Comparison of ENCODE assay signal across 8 cellular contexts in genomic region chr16:578870-579405, GRCh38. TPM values are rescaled to one million over a fixed set of nuclear protein-coding genes. Genes with fewer than 3 reads are reported as not detected.
DNase-seq lines count a peak whose midpoint lies in the region; ATAC-seq, FAIRE-seq and TF ChIP-seq lines count a peak whose summit lies in the region.

No MANE protein-coding gene starts in this region.

- POLR2A ChIA-PET in activated CD8-positive, alpha-beta T cell treated with anti-CD3 and anti-CD28 coated beads, Interleukin-2, amount 10 ng/mL, durations not matched to agents 7 days and 5 days (lab: Charles Lee): no interaction called here

- no peaks in the 10 kb centered on the region for H3K4me1 ChIP-seq in thoracic aorta (ENCODE audit: control insufficient read depth in 1 of 2, low read depth in 2 of 2)

- FAIRE-seq in GM12892 (lab: Jason Lieb, UNC): peak; percentile 92

- TF ChIP-seq CTCF in nephron (IDR thresholded peaks at IDR 0.05; ENCODE audit: unreplicated experiment in 3 of 3) (peak; percentile 58 to 76 (median 74)), thoracic aorta (IDR thresholded peaks at IDR 0.05) (peak; percentile 58)

- H3K36me3 ChIP-seq in thoracic aorta: no peaks in the 10 kb centered on the region

- CTCF ChIA-PET in activated CD8-positive, alpha-beta T cell treated with anti-CD3 and anti-CD28 coated beads, Interleukin-2, amount 10 ng/mL, durations not matched to agents 7 days and 5 days (lab: Charles Lee): interaction anchor here (0.7 to 1.1 kb wide), 4 partner anchors 10 to 70 kb away, joined by 3 to 6 read pairs (median 3); partner anchors contain the start of gene WDR90

- no peak overlapping the region for H3K4me3 Mint-ChIP-seq in activated CD8-positive, alpha-beta T cell treated with anti-CD3 and anti-CD28 coated beads, Interleukin-2, amount 10 ng/mL, durations not matched to agents 7 days and 5 days
- H3K4me3 Mint-ChIP-seq in nephron: no peak overlapping the region

- H3K27ac ChIP-seq in thoracic aorta: no peak overlapping the region

- no peaks in the 10 kb centered on the region for H3K9me3 ChIP-seq in thoracic aorta

- no peaks in the 10 kb centered on the region for H3K9me3 Mint-ChIP-seq in activated CD8-positive, alpha-beta T cell treated with anti-CD3 and anti-CD28 coated beads, Interleukin-2, amount 10 ng/mL, durations not matched to agents 7 days and 5 days (ENCODE audit: insufficient read depth)
- no peaks in the 10 kb centered on the region for H3K9me3 Mint-ChIP-seq in nephron

- no peaks in the 10 kb centered on the region for H3K27me3 Mint-ChIP-seq in activated CD8-positive, alpha-beta T cell treated with anti-CD3 and anti-CD28 coated beads, Interleukin-2, amount 10 ng/mL, durations not matched to agents 7 days and 5 days (ENCODE audit: low read depth)
- no peaks in the 10 kb centered on the region for H3K27me3 Mint-ChIP-seq in nephron (ENCODE audit: low read depth)

- peak; percentile 90 for ATAC-seq in activated CD8-positive, alpha-beta T cell treated with anti-CD3 and anti-CD28 coated beads, Interleukin-2, amount 10 ng/mL, durations not matched to agents 7 days and 5 days
- peak; percentile 72 for ATAC-seq in esophagus mucosa
- no peak for ATAC-seq in thoracic aorta (ENCODE audit: insufficient number of reproducible peaks, low FRiP score, low read depth)
- ATAC-seq in HG02678 (IDR thresholded peaks at IDR 0.05; ENCODE audit: unreplicated experiment): no peak

- H3K4me3 ChIP-seq in thoracic aorta: no peak overlapping the region

- no peak overlapping the region for H3K27ac Mint-ChIP-seq in activated CD8-positive, alpha-beta T cell treated with anti-CD3 and anti-CD28 coated beads, Interleukin-2, amount 10 ng/mL, durations not matched to agents 7 days and 5 days
- no peak overlapping the region for H3K27ac Mint-ChIP-seq in nephron

- no peaks in the 10 kb centered on the region for H3K27me3 ChIP-seq in thoracic aorta (replicated peaks; ENCODE audit: insufficient read depth)

- TF ChIP-seq POLR2A in GM12892 (IDR thresholded peaks at IDR 0.05; ENCODE audit: low read depth, low read length): no peak

- DNase-seq in GM12892 (ENCODE audit: insufficient read length) (peak; percentile 91), NCI-H1930 (lab: John Stamatoyannopoulos, UW) (peak; percentile 32 to 45), thoracic aorta (ENCODE audit: low spot score) (no peak), cerebellar nuclear complex (lab: John Stamatoyannopoulos, UW) (no peak)
- peak; percentile 74 for DNase-seq in activated CD8-positive, alpha-beta T cell treated with anti-CD3 and anti-CD28 coated beads, Interleukin-2, amount 10 ng/mL, durations not matched to agents 7 days and 5 days

- no peaks in the 10 kb centered on the region for H3K36me3 Mint-ChIP-seq in activated CD8-positive, alpha-beta T cell treated with anti-CD3 and anti-CD28 coated beads, Interleukin-2, amount 10 ng/mL, durations not matched to agents 7 days and 5 days (ENCODE audit: low read depth)
- no peaks in the 10 kb centered on the region for H3K36me3 Mint-ChIP-seq in nephron (ENCODE audit: low read depth)

- H3K4me1 Mint-ChIP-seq in activated CD8-positive, alpha-beta T cell treated with anti-CD3 and anti-CD28 coated beads, Interleukin-2, amount 10 ng/mL, durations not matched to agents 7 days and 5 days (ENCODE audit: low read depth): peaks cover 5% of the 10 kb centered on the region
- no peaks in the 10 kb centered on the region for H3K4me1 Mint-ChIP-seq in nephron

RNA-seq across cellular contexts. Expression of gene PIGQ, which starts 9.2 kb away (rescaled TPM):
- polyA plus RNA-seq in GM12892 (2012; ENCODE audit: missing spikeins): 5.1 TPM
- 10 to 100 TPM; 41.2 to 43.0 TPM for total RNA-seq in activated CD8-positive, alpha-beta T cell treated with anti-CD3 and anti-CD28 coated beads, Interleukin-2, amount 10 ng/mL, durations not matched to agents 7 days and 5 days
- 21.0 TPM for total RNA-seq in esophagus mucosa
- 10 to 100 TPM; 54.2 to 80.1 TPM for total RNA-seq in thoracic aorta

RNA-seq across cellular contexts. Expression of gene RAB40C, which starts 10.9 kb away (rescaled TPM):
- polyA plus RNA-seq in GM12892 (2012; ENCODE audit: missing spikeins): 2.5 TPM
- 10 to 100 TPM; 13.1 to 15.0 TPM for total RNA-seq in activated CD8-positive, alpha-beta T cell treated with anti-CD3 and anti-CD28 coated beads, Interleukin-2, amount 10 ng/mL, durations not matched to agents 7 days and 5 days
- total RNA-seq in esophagus mucosa (15.5 TPM), thoracic aorta (10 to 100 TPM; 19.0 to 25.9 TPM)

RNA-seq across cellular contexts. Expression of gene NHLRC4, which starts 12.1 kb away (rescaled TPM):
- polyA plus RNA-seq in GM12892 (2012; ENCODE audit: missing spikeins): 0.28 TPM
- total RNA-seq in activated CD8-positive, alpha-beta T cell treated with anti-CD3 and anti-CD28 coated beads, Interleukin-2, amount 10 ng/mL, durations not matched to agents 7 days and 5 days: 1 to 10 TPM; 1.6 TPM
- total RNA-seq in esophagus mucosa: 0.12 TPM
- 1 to 10 TPM; 2.0 to 3.2 TPM for total RNA-seq in thoracic aorta

RNA-seq across cellular contexts. Expression of gene PRR35, which starts 18.7 kb away (rescaled TPM):
- polyA plus RNA-seq in GM12892 (2012; ENCODE audit: missing spikeins): not detected
- total RNA-seq in activated CD8-positive, alpha-beta T cell treated with anti-CD3 and anti-CD28 coated beads, Interleukin-2, amount 10 ng/mL, durations not matched to agents 7 days and 5 days: not detected
- total RNA-seq in esophagus mucosa (not detected), thoracic aorta (under 1 TPM in 1 of 2 donors, not detected in 1; 0.42 TPM)

RNA-seq across cellular contexts. Expression of gene CAPN15, which starts 51.4 kb away (rescaled TPM):
- 7.1 TPM for polyA plus RNA-seq in GM12892 (2012; ENCODE audit: missing spikeins)
- 10 to 100 TPM; 85.3 to 93.0 TPM for total RNA-seq in activated CD8-positive, alpha-beta T cell treated with anti-CD3 and anti-CD28 coated beads, Interleukin-2, amount 10 ng/mL, durations not matched to agents 7 days and 5 days
- total RNA-seq in esophagus mucosa (27.1 TPM), thoracic aorta (10 to 100 TPM; 46.2 to 96.6 TPM)

Comparison
In these comparisons a context has a peak if more than half of its experiments do, and no peak if none do; other contexts are left out.
1. DNase-seq: peak in GM12892 (single experiment), NCI-H1930 (2 of 2) and activated CD8-positive, alpha-beta T cell treated with anti-CD3 and anti-CD28 coated beads, Interleukin-2, amount 10 ng/mL, durations not matched to agents 7 days and 5 days (single experiment); none in thoracic aorta (single experiment) and cerebellar nuclear complex (0 of 2).
2. ATAC-seq: peak in activated CD8-positive, alpha-beta T cell treated with anti-CD3 and anti-CD28 coated beads, Interleukin-2, amount 10 ng/mL, durations not matched to agents 7 days and 5 days (single experiment) and esophagus mucosa (single experiment); none in thoracic aorta (single experiment) and HG02678 (single experiment).